8 cellular contexts compared by ENCODE assay signal in the genomic region with DNA sequence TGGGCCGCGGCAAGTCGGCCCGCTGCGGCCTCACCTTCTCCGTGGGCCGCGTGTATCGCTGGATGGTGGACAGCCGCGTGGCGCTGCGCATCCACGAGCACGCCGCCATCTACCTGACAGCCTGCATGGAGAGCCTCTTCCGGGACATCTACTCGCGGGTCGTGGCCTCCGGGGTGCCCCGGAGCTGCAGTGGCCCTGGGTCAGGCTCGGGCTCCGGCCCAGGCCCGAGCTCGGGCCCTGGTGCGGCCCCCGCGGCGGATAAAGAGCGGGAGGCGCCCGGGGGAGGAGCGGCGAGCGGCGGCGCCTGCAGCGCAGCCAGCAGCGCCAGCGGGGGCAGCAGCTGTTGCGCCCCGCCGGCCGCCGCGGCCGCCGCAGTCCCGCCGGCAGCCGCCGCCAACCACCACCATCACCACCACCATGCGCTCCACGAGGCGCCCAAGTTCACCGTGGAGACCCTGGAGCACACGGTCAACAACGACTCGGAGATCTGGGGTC.
DNase-seq lines count a peak whose midpoint lies in the region; ATAC-seq, FAIRE-seq and TF ChIP-seq lines count a peak whose summit lies in the region.

No MANE protein-coding gene starts in this region.

- H3K36me3 Mint-ChIP-seq in activated T-cell treated with anti-CD3 and anti-CD28 coated beads, Interleukin-2, amount 50 U/mL, for 72 hours (ENCODE audit: insufficient read depth in 2 of 2) = peaks cover 0 to 7% of the 10 kb centered on the region in 2 donors

- H3K27ac ChIP-seq in iPS-20b (ENCODE audit: low read length) (no peak overlapping the region), suprapubic skin (peak overlapping the region; percentile 80)

- peaks cover 8% of the 10 kb centered on the region; the same call in 1 of the 2 replicates for H3K4me1 ChIP-seq in iPS-20b (ENCODE audit: insufficient read depth, low read length)
- H3K4me1 ChIP-seq in suprapubic skin = peaks cover 41% of the 10 kb centered on the region

- DNase-seq in activated gamma-delta T cell (lab: John Stamatoyannopoulos, UW) (peak; percentile 14), activated gamma-delta T cell treated with Interleukin-2 at 50 U/mL for 16 hours (no peak), suprapubic skin (ENCODE audit: low spot score in 2 of 2) (no peak), GM19239 (ENCODE audit: insufficient read length, low spot score) (no peak)
- peak; percentile 23 to 37 for DNase-seq in activated T-cell treated with anti-CD3 and anti-CD28 coated beads, Interleukin-2, amount 50 U/mL, for 72 hours

- peaks cover 12% of the 10 kb centered on the region for H3K27me3 Mint-ChIP-seq in activated T-cell treated with anti-CD3 and anti-CD28 coated beads, Interleukin-2, amount 50 U/mL, for 72 hours (ENCODE audit: low read depth)

- H3K4me1 Mint-ChIP-seq in activated T-cell treated with anti-CD3 and anti-CD28 coated beads, Interleukin-2, amount 50 U/mL, for 72 hours (ENCODE audit: low read depth) = peaks cover 39% of the 10 kb centered on the region

- H3K27ac Mint-ChIP-seq in activated T-cell treated with anti-CD3 and anti-CD28 coated beads, Interleukin-2, amount 50 U/mL, for 72 hours = no peak overlapping the region

- FAIRE-seq in GM19239 (lab: Jason Lieb, UNC) = no peak

- no peak for TF ChIP-seq EP300 in suprapubic skin (IDR thresholded peaks at IDR 0.05)

- no peak for TF ChIP-seq POLR2A in suprapubic skin (IDR thresholded peaks at IDR 0.05)

- peak overlapping the region; percentile 88 to 97 for H3K4me3 Mint-ChIP-seq in activated T-cell treated with anti-CD3 and anti-CD28 coated beads, Interleukin-2, amount 50 U/mL, for 72 hours

- H3K9me3 Mint-ChIP-seq in activated T-cell treated with anti-CD3 and anti-CD28 coated beads, Interleukin-2, amount 50 U/mL, for 72 hours = no peaks in the 10 kb centered on the region

- H3K27me3 ChIP-seq in iPS-20b (ENCODE audit: insufficient read depth, low read length) (peaks cover 78% of the 10 kb centered on the region), suprapubic skin (peaks cover 42% of the 10 kb centered on the region)

- H3K4me3 ChIP-seq in iPS-20b (ENCODE audit: low read length) = peak overlapping the region; percentile 81
- peak overlapping the region; percentile 68 for H3K4me3 ChIP-seq in suprapubic skin

- H3K9me3 ChIP-seq in iPS-20b (ENCODE audit: insufficient read depth, low read depth, low read length) (no peaks in the 10 kb centered on the region), suprapubic skin (no peaks in the 10 kb centered on the region)

- peak overlapping the region; percentile 64; the same call in 1 of the 2 replicates for H3K9ac ChIP-seq in iPS-20b (ENCODE audit: low read depth, low read length)

- no CpG with 5 or more reads among the region's 60 CpGs for WGBS in suprapubic skin

- TF ChIP-seq CTCF in suprapubic skin (IDR thresholded peaks at IDR 0.05) = no peak

- no peak for ATAC-seq in activated T-cell treated with anti-CD3 and anti-CD28 coated beads, Interleukin-2, amount 50 U/mL, for 72 hours (replicated peaks in 1 of 2)
- ATAC-seq in GM21786 (IDR thresholded peaks at IDR 0.05; ENCODE audit: unreplicated experiment) = no peak
- ATAC-seq in GM21723 (IDR thresholded peaks at IDR 0.05; ENCODE audit: unreplicated experiment) = no peak

- H3K36me3 ChIP-seq in iPS-20b (ENCODE audit: insufficient read depth, low read depth, low read length) (no peaks in the 10 kb centered on the region), suprapubic skin (no peaks in the 10 kb centered on the region)

Comparison
In these comparisons a context has a peak if more than half of its experiments do, and no peak if none do; other contexts are left out.
1. DNase-seq: peak in activated gamma-delta T cell (single experiment) and activated T-cell treated with anti-CD3 and anti-CD28 coated beads, Interleukin-2, amount 50 U/mL, for 72 hours (2 of 2); none in activated gamma-delta T cell treated with Interleukin-2 at 50 U/mL for 16 hours (single experiment), suprapubic skin (0 of 2) and GM19239 (single experiment).